Comparison of ENCODE assay signal across 8 cellular contexts in the genomic region with DNA sequence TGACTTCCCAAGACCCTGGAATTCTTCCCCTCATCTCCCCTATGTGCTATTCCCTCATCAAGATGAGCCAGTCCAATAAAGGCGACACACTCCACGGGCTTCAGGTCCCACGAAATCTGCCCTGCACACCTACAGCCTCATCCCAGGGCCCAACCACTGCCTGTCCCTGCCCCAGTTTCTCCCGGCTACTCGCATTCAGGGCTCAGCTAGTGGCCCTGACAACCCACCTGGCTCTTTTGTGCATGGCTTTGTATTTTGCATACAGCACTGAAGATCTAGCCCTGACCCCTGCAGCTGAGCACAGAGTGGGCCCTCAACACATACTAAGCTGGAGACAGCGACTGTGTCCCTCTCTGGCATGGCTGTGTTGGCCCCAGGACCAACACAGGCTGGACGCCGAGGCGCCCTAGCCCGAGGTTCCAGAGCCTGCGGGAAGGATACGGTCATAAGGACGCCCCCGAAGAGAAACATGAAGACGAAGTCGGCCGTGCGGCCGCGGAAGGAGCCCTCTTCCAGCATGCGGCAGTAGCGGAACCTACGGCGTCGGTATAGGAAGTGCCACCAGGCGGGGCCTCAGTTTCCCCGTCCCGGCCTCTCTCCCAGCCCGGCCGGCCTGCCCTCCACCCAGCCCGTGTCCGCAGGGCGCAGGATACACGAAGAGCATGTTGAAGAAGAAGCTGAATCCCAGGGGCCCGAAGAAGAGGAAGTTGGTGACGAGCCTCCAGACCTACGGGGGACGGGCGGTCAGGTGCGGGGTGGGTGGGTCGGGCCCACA. TPM values are rescaled to one million over a fixed set of nuclear protein-coding genes. Genes with fewer than 3 reads are reported as not detected.
DNase-seq lines count a peak whose midpoint lies in the region; ATAC-seq lines count a peak whose summit lies in the region.

No MANE protein-coding gene starts in this region.

- H3K4me3 ChIP-seq in naive thymus-derived CD4-positive, alpha-beta T cell (ENCODE audit: low read length), result peak overlapping the region; percentile 39

- POLR2A ChIA-PET in naive thymus-derived CD4-positive, alpha-beta T cell (lab: Charles Lee), result interaction anchor here (1.1 kb wide), 1 partner anchor 56 kb away, joined by 3 read pairs; a partner anchor contains a TSS

- peak overlapping the region; percentile 88 for H3K4me3 Mint-ChIP-seq in activated naive CD8-positive, alpha-beta T cell treated with anti-CD3 and anti-CD28 coated beads, Interleukin-2, amount 50 U/mL, for 24 hours
- peak overlapping the region; percentile 81 to 96 (median 91) for H3K4me3 Mint-ChIP-seq in naive thymus-derived CD4-positive, alpha-beta T cell

- H3K27ac Mint-ChIP-seq in activated naive CD8-positive, alpha-beta T cell treated with anti-CD3 and anti-CD28 coated beads, Interleukin-2, amount 50 U/mL, for 24 hours, result peak overlapping the region; percentile 93
- peak overlapping the region; percentile 20 to 93 (median 84) for H3K27ac Mint-ChIP-seq in naive thymus-derived CD4-positive, alpha-beta T cell

- H3K4me1 ChIP-seq in naive thymus-derived CD4-positive, alpha-beta T cell (ENCODE audit: control insufficient read depth in 2 of 2, insufficient read depth in 2 of 2, low read length in 2 of 2), result peaks cover 4 to 5% of the 10 kb centered on the region in 2 donors

- peaks cover 0 to 30% (median 0%) of the 10 kb centered on the region in 3 experiments for H3K36me3 ChIP-seq in naive thymus-derived CD4-positive, alpha-beta T cell (ENCODE audit: control insufficient read depth in 2 of 3, insufficient read depth in 3 of 3, low read length in 3 of 3)

- peaks cover 28% of the 10 kb centered on the region for H3K4me1 Mint-ChIP-seq in activated naive CD8-positive, alpha-beta T cell treated with anti-CD3 and anti-CD28 coated beads, Interleukin-2, amount 50 U/mL, for 24 hours
- H3K4me1 Mint-ChIP-seq in naive thymus-derived CD4-positive, alpha-beta T cell, result peaks cover 12 to 26% (median 20%) of the 10 kb centered on the region in 7 donors

- intact Hi-C loops in naive thymus-derived CD4-positive, alpha-beta T cell (cut with micrococcal nuclease), result loop anchor here (2.0 kb wide), 2 partner anchors 19 to 69 kb away; a partner anchor contains a TSS

- peak; percentile 0 for ATAC-seq in HG03280 (IDR thresholded peaks at IDR 0.05; ENCODE audit: unreplicated experiment)
- ATAC-seq in activated naive CD8-positive, alpha-beta T cell treated with anti-CD3 and anti-CD28 coated beads, Interleukin-2, amount 50 U/mL, for 24 hours, result no peak
- no peak for ATAC-seq in naive thymus-derived CD4-positive, alpha-beta T cell

- no peaks in the 10 kb centered on the region for H3K9me3 Mint-ChIP-seq in activated naive CD8-positive, alpha-beta T cell treated with anti-CD3 and anti-CD28 coated beads, Interleukin-2, amount 50 U/mL, for 24 hours
- H3K9me3 Mint-ChIP-seq in naive thymus-derived CD4-positive, alpha-beta T cell, result no peaks in the 10 kb centered on the region

- peaks cover 9% of the 10 kb centered on the region for H3K36me3 Mint-ChIP-seq in activated naive CD8-positive, alpha-beta T cell treated with anti-CD3 and anti-CD28 coated beads, Interleukin-2, amount 50 U/mL, for 24 hours (ENCODE audit: low read depth)
- peaks cover 0 to 1% (median 0%) of the 10 kb centered on the region in 5 donors for H3K36me3 Mint-ChIP-seq in naive thymus-derived CD4-positive, alpha-beta T cell

- no peaks in the 10 kb centered on the region for H3K27me3 ChIP-seq in naive thymus-derived CD4-positive, alpha-beta T cell (ENCODE audit: control insufficient read depth in 2 of 2, insufficient read depth in 2 of 2, low read length in 2 of 2)

- DNase-seq in DMS53 (lab: John Stamatoyannopoulos, UW) (peak; percentile 30), DMS53 treated with DMSO at 0.1 percent for 48 hours (lab: John Stamatoyannopoulos, UW; ENCODE audit: unreplicated experiment) (no peak), NCI-H1436 treated with DMSO at 0.1 percent for 48 hours (lab: John Stamatoyannopoulos, UW) (no peak), kidney tubule cell (ENCODE audit: low spot score) (no peak)
- peak; percentile 20 for DNase-seq in activated naive CD8-positive, alpha-beta T cell treated with anti-CD3 and anti-CD28 coated beads, Interleukin-2, amount 50 U/mL, for 24 hours
- DNase-seq in naive thymus-derived CD4-positive, alpha-beta T cell, result no peak
- DNase-seq in activated CD8-positive, alpha-beta memory T cell treated with anti-CD3 and anti-CD28 coated beads for 24 hours, result no peak

- peaks cover 3% of the 10 kb centered on the region for H3K27me3 Mint-ChIP-seq in activated naive CD8-positive, alpha-beta T cell treated with anti-CD3 and anti-CD28 coated beads, Interleukin-2, amount 50 U/mL, for 24 hours
- H3K27me3 Mint-ChIP-seq in naive thymus-derived CD4-positive, alpha-beta T cell, result peaks cover 0 to 7% (median 0%) of the 10 kb centered on the region in 5 donors

- CTCF ChIA-PET in naive thymus-derived CD4-positive, alpha-beta T cell (lab: Charles Lee), result interaction anchor here (0.9 kb wide), 1 partner anchor 19 kb away, joined by 3 read pairs; no protein-coding TSS in a partner anchor

- peak overlapping the region; percentile 51 for H3K27ac ChIP-seq in naive thymus-derived CD4-positive, alpha-beta T cell (ENCODE audit: low read depth, low read length)

- H3K9me3 ChIP-seq in naive thymus-derived CD4-positive, alpha-beta T cell (ENCODE audit: control insufficient read depth in 2 of 3, low read length in 3 of 3), result no peaks in the 10 kb centered on the region

RNA-seq across cellular contexts. Expression of a gene that starts 0.7 kb away (rescaled TPM):
- total RNA-seq in naive thymus-derived CD4-positive, alpha-beta T cell, result 10 to 100 TPM in 1 of 5 experiments, 1 to 10 TPM in 4; 1.6 to 16.2 (median 6.5) TPM
- not detected for polyA plus RNA-seq in naive thymus-derived CD4-positive, alpha-beta T cell

RNA-seq across cellular contexts. Expression of a gene that starts 19.6 kb away (rescaled TPM):
- 10 to 100 TPM; 10.5 to 29.7 (median 14.7) TPM for total RNA-seq in naive thymus-derived CD4-positive, alpha-beta T cell
- polyA plus RNA-seq in naive thymus-derived CD4-positive, alpha-beta T cell, result 1 to 10 TPM; 5.9 to 8.3 TPM

RNA-seq across cellular contexts. Expression of a gene that starts 51.3 kb away (rescaled TPM):
- 10 to 100 TPM; 47.1 to 81.1 (median 54.2) TPM for total RNA-seq in naive thymus-derived CD4-positive, alpha-beta T cell
- 10 to 100 TPM; 37.0 to 49.8 TPM for polyA plus RNA-seq in naive thymus-derived CD4-positive, alpha-beta T cell

RNA-seq across cellular contexts. Expression of a gene that starts 56.1 kb away (rescaled TPM):
- 1,000 to 10,000 TPM in 1 of 5 experiments, 100 to 1,000 TPM in 4; 179 to 1,010 (median 197) TPM for total RNA-seq in naive thymus-derived CD4-positive, alpha-beta T cell
- polyA plus RNA-seq in naive thymus-derived CD4-positive, alpha-beta T cell, result 1,000 to 10,000 TPM in 1 of 2 donors, 100 to 1,000 TPM in 1; 945 to 1,099 TPM

Comparison
In these comparisons a context has a peak if more than half of its experiments do, and no peak if none do; other contexts are left out.
1. DNase-seq: peak in DMS53 (single experiment) and activated naive CD8-positive, alpha-beta T cell treated with anti-CD3 and anti-CD28 coated beads, Interleukin-2, amount 50 U/mL, for 24 hours (single experiment); none in DMS53 treated with DMSO at 0.1 percent for 48 hours (single experiment), naive thymus-derived CD4-positive, alpha-beta T cell (0 of 9), NCI-H1436 treated with DMSO at 0.1 percent for 48 hours (single experiment), kidney tubule cell (single experiment) and activated CD8-positive, alpha-beta memory T cell treated with anti-CD3 and anti-CD28 coated beads for 24 hours (single experiment).